In genomic region chr1:46934852-46935251, GRCh38 we compare ENCODE assay signal across 10 cellular contexts. TPM values are rescaled to one million over a fixed set of nuclear protein-coding genes. Genes with fewer than 3 reads are reported as not detected.
DNase-seq lines count a peak whose midpoint lies in the region; ATAC-seq, FAIRE-seq and TF ChIP-seq lines count a peak whose summit lies in the region.
"Not testable (repeated sequence)": the region's sequence is repeated elsewhere in the genome, so short reads cannot be mapped to it uniquely, and the experiment has no call there.
"Had no signal": no experiment of that assay in that cellular context is flagged by ENCODE, and none has a peak within 500 bp of the region (broad histone marks: within the 10 kb centered on the region; RNA-seq: fewer than 3 reads in every experiment).

No MANE protein-coding gene starts in this region.

- H3K27ac Mint-ChIP-seq in MCF 10A (ENCODE audit: low read depth, unreplicated experiment), result not testable (repeated sequence)

- H3K79me1 ChIP-seq in trophoblast cell (ENCODE audit: low read length), result not testable (repeated sequence)

- TF ChIP-seq POLR2A in A549 (IDR thresholded peaks at IDR 0.05; ENCODE audit: low read length), result not testable (repeated sequence)

- not testable (repeated sequence) for H3K9ac ChIP-seq in trophoblast cell (ENCODE audit: low read length)

- H3K23ac ChIP-seq in trophoblast cell (ENCODE audit: low read length), result not testable (repeated sequence)

- H3K4me2 ChIP-seq in A549; trophoblast cell (ENCODE audit: low read length): not testable (repeated sequence)

- H4K12ac ChIP-seq in trophoblast cell (ENCODE audit: low read depth, low read length), result not testable (repeated sequence)

- DNase-seq in A549 (ENCODE audit: low read depth in 1 of 2, low spot score in 1 of 2), result peak in 1 of 2 experiments; percentile 4
- not testable (repeated sequence) for DNase-seq in GM10266 (ENCODE audit: extremely low spot score); left colon
- peak; percentile 3 for DNase-seq in HuH-7.5 (ENCODE audit: low spot score)
- peak; percentile 0 for DNase-seq in SIG-M5 treated with dmso at 0.1 percent for 504 hours (lab: John Stamatoyannopoulos, UW; ENCODE audit: unreplicated experiment)
- DNase-seq in MCF 10A (ENCODE audit: unreplicated experiment), result peak; percentile 52
- peak; percentile 6 for DNase-seq in fibroblast of the aortic adventitia (ENCODE audit: low read depth)
- peak; percentile 8 to 64 for DNase-seq in trophoblast cell

- H3K4me3 Mint-ChIP-seq in MCF 10A (ENCODE audit: unreplicated experiment), result not testable (repeated sequence)

- not testable (repeated sequence) for H4K91ac ChIP-seq in trophoblast cell (ENCODE audit: low read depth, low read length)

- not testable (repeated sequence) for H3K9me3 ChIP-seq in A549; trophoblast cell (ENCODE audit: insufficient read depth, low read depth, low read length)

- peaks cover 11% of the 10 kb centered on the region for H3K27me3 Mint-ChIP-seq in MCF 10A (ENCODE audit: insufficient read depth, unreplicated experiment)

- H2BK12ac ChIP-seq in trophoblast cell (ENCODE audit: low read length), result not testable (repeated sequence)

- not testable (repeated sequence) for H3K27ac ChIP-seq in A549; trophoblast cell (ENCODE audit: low read depth, low read length)

- intact Hi-C loops in MCF 10A (cut with micrococcal nuclease), result loop anchor here (1.0 kb wide), 1 partner anchor 56 kb away; no protein-coding TSS in a partner anchor
- intact Hi-C loops in left colon (cut with DNase I, micrococcal nuclease), result not testable (repeated sequence)

- ATAC-seq in A549 (peak; percentile 58 to 82; a peak in 5 of 6 replicates), left colon (peak; percentile 69)

- not testable (repeated sequence) for H2AK5ac ChIP-seq in trophoblast cell (ENCODE audit: low read length)

- H2BK5ac ChIP-seq in trophoblast cell (ENCODE audit: low read depth, low read length, poor library complexity), result not testable (repeated sequence)

- not testable (repeated sequence) for H3K18ac ChIP-seq in trophoblast cell (ENCODE audit: low read length)

- not testable (repeated sequence) for H3K4me3 ChIP-seq in A549; fibroblast of the aortic adventitia (ENCODE audit: low read depth, low read length); trophoblast cell (ENCODE audit: low read depth, low read length)

- TF ChIP-seq EP300 in A549 (IDR thresholded peaks at IDR 0.05), result not testable (repeated sequence)

- H3K14ac ChIP-seq in trophoblast cell (ENCODE audit: low read length), result not testable (repeated sequence)

- not testable (repeated sequence) for H3K36me3 ChIP-seq in trophoblast cell (ENCODE audit: control insufficient read depth in 1 of 2, insufficient read depth in 2 of 2, low read length in 2 of 2)

- H4K8ac ChIP-seq in trophoblast cell (ENCODE audit: low read depth, low read length), result not testable (repeated sequence)

- not testable (repeated sequence) for H3K79me2 ChIP-seq in trophoblast cell (ENCODE audit: control insufficient read depth, insufficient read depth, low read length, poor library complexity)

- TF ChIP-seq CTCF in A549 (IDR thresholded peaks at IDR 0.05), result 0 out of 3 replicates have a peak, but pooled peaks have one; percentile 21
- TF ChIP-seq CTCF in GM10266 (IDR thresholded peaks at IDR 0.05; ENCODE audit: control insufficient read depth, insufficient read depth, low read depth, missing control alignments), result peak; percentile 28
- peak; percentile 61 for TF ChIP-seq CTCF in MCF 10A (IDR thresholded peaks at IDR 0.05; ENCODE audit: unreplicated experiment)
- TF ChIP-seq CTCF in fibroblast of the aortic adventitia (IDR thresholded peaks at IDR 0.05; ENCODE audit: insufficient read depth, low read length), result peak; percentile 40

- H3K4me1 ChIP-seq in A549; trophoblast cell (ENCODE audit: control insufficient read depth in 1 of 2, insufficient read depth in 2 of 2, low read length in 2 of 2): not testable (repeated sequence)

- POLR2A ChIA-PET in A549 (lab: Yijun Ruan, JAX); MCF 10A (lab: Yijun Ruan, JAX): not testable (repeated sequence)

- TF ChIP-seq RAD21 in A549 (conservative IDR thresholded peaks at IDR 0.05 in 1 of 2, IDR thresholded peaks at IDR 0.05 in 1 of 2), result peak in 1 of 2 experiments; percentile 19; a peak in 1 of 5 replicates

- FAIRE-seq in A549 (lab: Jason Lieb, UNC), result not testable (repeated sequence)

- CTCF ChIA-PET in A549 (lab: Yijun Ruan, JAX), result not testable (repeated sequence)
- CTCF ChIA-PET in MCF 10A (lab: Yijun Ruan, JAX), result interaction anchor here (0.6 to 1.4 kb wide), 4 partner anchors 55 to 241 kb away, joined by 3 to 4 read pairs (median 3); no protein-coding TSS in a partner anchor

- H2BK120ac ChIP-seq in trophoblast cell (ENCODE audit: insufficient read depth, low read length, poor library complexity), result not testable (repeated sequence)

- H2AFZ ChIP-seq in trophoblast cell (ENCODE audit: insufficient read depth, low read length, poor library complexity), result not testable (repeated sequence)

- H3K27me3 ChIP-seq in trophoblast cell (ENCODE audit: insufficient read depth, low read length), result not testable (repeated sequence)

- not testable (repeated sequence) for H3K4me1 Mint-ChIP-seq in MCF 10A (ENCODE audit: insufficient read depth, unreplicated experiment)

- not testable (repeated sequence) for H3K9me3 Mint-ChIP-seq in MCF 10A (ENCODE audit: unreplicated experiment)

- not testable (repeated sequence) for H3K36me3 Mint-ChIP-seq in MCF 10A (ENCODE audit: insufficient read depth, unreplicated experiment)

- 4% methylated on average over 6 of the region's 8 CpGs for WGBS in A549 (ENCODE audit: missing lambda C conversion rate)
- no CpG with 5 or more reads among the region's 8 CpGs for WGBS in trophoblast cell (ENCODE audit: extremely low coverage, insufficient coverage, insufficient read length)

- BruUV-seq in MCF 10A (replicated peaks; lab: Mats Ljungman, UMichigan), result not testable (repeated sequence)

- H3K4ac ChIP-seq in trophoblast cell (ENCODE audit: low read depth, low read length), result not testable (repeated sequence)

TF ChIP-seq in A549, 52 proteins besides CTCF, POLR2A, EP300 and RAD21:
- peak; percentile 27; the same call in 2 of the 3 replicates for TF ChIP-seq SMC3 (IDR thresholded peaks at IDR 0.05)

RNA-seq across cellular contexts. Expression of gene CYP4A11, which starts 6.4 kb away (rescaled TPM):
- not detected in 2 replicates for polyA plus RNA-seq in A549 (2011; rRNA removed)
- not detected in 2 replicates for polyA plus RNA-seq in A549 (2012; cell fraction: cytosol; rRNA removed)
- polyA plus RNA-seq in A549 (2012; cell fraction: nucleus; rRNA removed), result not detected in 2 replicates
- not detected in 3 replicates for polyA plus RNA-seq in A549 (2017; fragmentation: RNase III; extraction: RNeasy Plus Mini Kit Qiagen cat#74134 plus additional on column Dnase treatment)
- not detected in 2 replicates for polyA minus RNA-seq in A549 (2011; rRNA and poly(A)+ RNA removed)
- total RNA-seq in MCF 10A (2022), result not detected in 2 replicates
- not detected in 2 replicates for total RNA-seq in fibroblast of the aortic adventitia (ENCODE audit: low replicate concordance)
- total RNA-seq in left colon, result not detected
- not detected in 2 replicates for polyA plus RNA-seq in trophoblast cell (2013)
- total RNA-seq: activated CD8-positive, alpha-beta memory T cell treated with anti-CD3 and anti-CD28 coated beads for 36 hours; fibroblast of lung had no signal
- polyA plus RNA-seq: fibroblast of lung had no signal
